ENCODE assay signal across 17 cellular contexts in the genomic region with DNA sequence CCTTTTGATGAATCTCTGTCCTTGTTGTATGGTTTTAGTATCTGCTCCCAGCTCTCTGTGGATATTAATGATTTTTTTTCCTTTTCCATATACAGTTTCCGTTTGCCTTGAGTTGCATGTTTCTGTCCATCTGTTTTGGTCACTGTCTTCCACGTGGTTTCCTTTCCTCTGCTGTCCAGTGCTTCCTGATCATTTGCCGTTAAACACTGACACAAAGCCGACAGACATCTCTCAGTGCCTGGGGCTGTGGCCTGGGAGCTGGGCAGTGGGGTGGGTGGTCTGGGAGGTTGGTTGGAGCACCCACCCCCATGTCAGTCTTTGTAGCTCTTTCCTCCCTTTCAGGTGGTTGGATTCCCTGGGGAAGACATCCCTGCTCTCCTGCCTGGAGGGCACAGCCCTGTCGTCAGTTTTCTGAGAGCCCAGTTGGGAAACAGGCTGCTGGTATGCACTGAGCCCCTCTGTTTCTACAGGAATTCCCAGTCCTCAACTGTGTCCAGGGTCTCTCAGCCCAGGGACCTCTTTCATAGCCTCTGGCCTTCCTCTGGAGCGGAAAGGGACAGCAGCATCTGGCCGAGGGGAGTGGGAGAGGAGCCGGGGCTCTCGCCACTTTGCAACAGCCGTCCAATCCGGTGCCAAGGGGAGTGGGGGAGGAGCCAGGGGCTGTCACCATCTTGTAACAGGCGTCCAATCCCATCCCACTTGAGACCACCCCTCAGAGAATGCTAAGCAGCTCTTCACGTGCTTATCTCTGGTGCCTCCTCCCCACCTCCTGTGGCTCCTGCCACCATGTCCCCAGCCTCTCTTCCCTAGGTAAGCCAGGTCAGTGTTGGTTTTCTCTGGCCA.
"Had no signal": no experiment of that assay in that cellular context is flagged by ENCODE, and none has a peak within 500 bp of the region (broad histone marks: within the 10 kb centered on the region; RNA-seq: fewer than 3 reads in every experiment).

No MANE protein-coding gene starts in this region.

- H3K4me3 ChIP-seq: dorsolateral prefrontal cortex, lower lobe of right lung, transverse colon had no signal

- DNase-seq: activated CD4-positive, CD25-positive, alpha-beta regulatory T cell treated with anti-CD3 and anti-CD28 coated beads, Interleukin-2, amount 50 U/mL, for 72 hours; activated naive CD4-positive, alpha-beta T cell treated with anti-CD3 and anti-CD28 coated beads for 36 hours; activated T-cell treated with anti-CD3 and anti-CD28 coated beads for 4 hours; dorsolateral prefrontal cortex; hypothalamus; immature natural killer cell; lower lobe of right lung; midbrain; posterior cingulate gyrus; right cardiac atrium; stimulated activated naive CD8-positive, alpha-beta T cell treated with anti-CD3 and anti-CD28 coated beads, Interleukin-15, Interleukin-2, amounts not matched to agents 100 U/mL and 50 U/mL, for 24 hours; T-cell; T-helper 9 cell; transverse colon had no signal

- ATAC-seq: esophagus mucosa; lower lobe of right lung; right cardiac atrium; stimulated activated naive CD8-positive, alpha-beta T cell treated with anti-CD3 and anti-CD28 coated beads, Interleukin-15, Interleukin-2, amounts not matched to agents 100 U/mL and 50 U/mL, for 24 hours; T-cell had no signal

- H3K4me3 Mint-ChIP-seq: activated naive CD4-positive, alpha-beta T cell treated with anti-CD3 and anti-CD28 coated beads for 36 hours; T-cell had no signal

- H3K27ac ChIP-seq: dorsolateral prefrontal cortex, lower lobe of right lung, neutrophil, transverse colon had no signal

- H3K9me3 Mint-ChIP-seq: activated naive CD4-positive, alpha-beta T cell treated with anti-CD3 and anti-CD28 coated beads for 36 hours; activated T-helper 2 cell treated with anti-CD3 and anti-CD28 coated beads, Interferon-gamma antibody, Interleukin-2, Interleukin-4, amounts not matched to agents 10 μg/mL and 5 μg/mL and 100 μg/mL, durations not matched to agents 14 hours and 24 hours and 36 hours; immature natural killer cell; T-cell had no signal

- H3K36me3 ChIP-seq: lower lobe of right lung, neutrophil, transverse colon had no signal

- H3K36me3 Mint-ChIP-seq: immature natural killer cell, T-cell had no signal

- H3K9me3 ChIP-seq: lower lobe of right lung, neutrophil, transverse colon had no signal

- H3K27ac Mint-ChIP-seq: activated naive CD4-positive, alpha-beta T cell treated with anti-CD3 and anti-CD28 coated beads for 36 hours; activated T-helper 2 cell treated with anti-CD3 and anti-CD28 coated beads, Interferon-gamma antibody, Interleukin-2, Interleukin-4, amounts not matched to agents 10 μg/mL and 5 μg/mL and 100 μg/mL, durations not matched to agents 14 hours and 24 hours and 36 hours; immature natural killer cell; T-cell had no signal
